In genomic region chr20:64041040-64041780, GRCh38 we compare ENCODE assay signal across 1 cellular context.
TF ChIP-seq lines count a peak whose summit lies in the region.

No MANE protein-coding gene starts in this region.

TF ChIP-seq in HepG2, 621 proteins besides CTCF, POLR2A, EP300 and RAD21 (continued from another document and continues in another):
- TF ChIP-seq GPBP1L1 (CRISPR knock-in tag; IDR thresholded peaks at IDR 0.05), result no peak
- TF ChIP-seq FOXO4 (CRISPR knock-in tag; conservative IDR thresholded peaks at IDR 0.05), result peak; percentile 94; the same call in 1 of the 2 replicates
- peak; percentile 69; the same call in 1 of the 2 replicates for TF ChIP-seq ZNF263 (CRISPR knock-in tag; IDR thresholded peaks at IDR 0.05)
- 0 out of 2 replicates have a peak, but pooled peaks have one; percentile 6 for TF ChIP-seq SP4 (CRISPR knock-in tag; IDR thresholded peaks at IDR 0.05)
- no peak for TF ChIP-seq ZSCAN9 (CRISPR knock-in tag; IDR thresholded peaks at IDR 0.05; ENCODE audit: borderline replicate concordance)
- no peak for TF ChIP-seq WIZ (CRISPR knock-in tag; IDR thresholded peaks at IDR 0.05)
- TF ChIP-seq IRF2 (CRISPR knock-in tag; IDR thresholded peaks at IDR 0.05), result no peak; the same call in 1 of the 2 replicates
- no peak for TF ChIP-seq GMEB2 (CRISPR knock-in tag; IDR thresholded peaks at IDR 0.05; ENCODE audit: low read depth)
- TF ChIP-seq EZH2 (conservative IDR thresholded peaks at IDR 0.05; ENCODE audit: low read depth, low read length), result no peak
- 0 out of 2 replicates have a peak, but pooled peaks have one; percentile 15 for TF ChIP-seq SNAPC4 (CRISPR knock-in tag; IDR thresholded peaks at IDR 0.05)
- peak; percentile 46; the same call in 1 of the 2 replicates for TF ChIP-seq KDM5B (CRISPR knock-in tag; IDR thresholded peaks at IDR 0.05; ENCODE audit: borderline replicate concordance)
- TF ChIP-seq TAF15 (IDR thresholded peaks at IDR 0.05; ENCODE audit: low read depth, low read length, poor library complexity, severe bottlenecking), result peak; percentile 85
- TF ChIP-seq ZBTB39 (CRISPR knock-in tag; IDR thresholded peaks at IDR 0.05), result no peak
- TF ChIP-seq ZNF674 (CRISPR knock-in tag; IDR thresholded peaks at IDR 0.05; ENCODE audit: low read depth), result no peak
- TF ChIP-seq ZNF234 (CRISPR knock-in tag; conservative IDR thresholded peaks at IDR 0.05), result no peak
- TF ChIP-seq ZNF563 (CRISPR knock-in tag; IDR thresholded peaks at IDR 0.05), result peak; percentile 58; the same call in 1 of the 2 replicates
- TF ChIP-seq ZNF451 (CRISPR knock-in tag; IDR thresholded peaks at IDR 0.05), result no peak
- TF ChIP-seq ELF4 (CRISPR knock-in tag; IDR thresholded peaks at IDR 0.05; ENCODE audit: borderline replicate concordance), result no peak
- TF ChIP-seq RORA (CRISPR knock-in tag; IDR thresholded peaks at IDR 0.05), result no peak
- TF ChIP-seq FOXA3 (CRISPR knock-in tag; IDR thresholded peaks at IDR 0.05), result peak; percentile 47; the same call in 1 of the 2 replicates
- no peak for TF ChIP-seq ZNF124 (CRISPR knock-in tag; IDR thresholded peaks at IDR 0.05)
- no peak for TF ChIP-seq RERE (CRISPR knock-in tag; IDR thresholded peaks at IDR 0.05; ENCODE audit: low read depth)
- peak; percentile 31; the same call in 1 of the 2 replicates for TF ChIP-seq ZNF780A (CRISPR knock-in tag; IDR thresholded peaks at IDR 0.05)
- peak; percentile 12; the same call in 1 of the 2 replicates for TF ChIP-seq MXD4 (CRISPR knock-in tag; IDR thresholded peaks at IDR 0.05)
- TF ChIP-seq ZFP82 (CRISPR knock-in tag; IDR thresholded peaks at IDR 0.05; ENCODE audit: borderline replicate concordance), result no peak; the same call in 1 of the 2 replicates
- no peak for TF ChIP-seq EEA1 (CRISPR knock-in tag; IDR thresholded peaks at IDR 0.05; ENCODE audit: borderline replicate concordance)
- TF ChIP-seq ATF1 (CRISPR knock-in tag; IDR thresholded peaks at IDR 0.05), result no peak
- peak; percentile 15; the same call in 1 of the 2 replicates for TF ChIP-seq LBX2 (CRISPR knock-in tag; IDR thresholded peaks at IDR 0.05; ENCODE audit: borderline replicate concordance)
- no peak for TF ChIP-seq ZNF160 (CRISPR knock-in tag; IDR thresholded peaks at IDR 0.05)
- peak; percentile 75 for TF ChIP-seq ZNF800 (CRISPR knock-in tag; IDR thresholded peaks at IDR 0.05)
- TF ChIP-seq ZNF343 (CRISPR knock-in tag; IDR thresholded peaks at IDR 0.05), result peak; percentile 59; the same call in 1 of the 2 replicates
- 0 out of 2 replicates have a peak, but pooled peaks have one; percentile 58 for TF ChIP-seq CREB3 (CRISPR knock-in tag; IDR thresholded peaks at IDR 0.05)
- TF ChIP-seq ZBTB46 (CRISPR knock-in tag; IDR thresholded peaks at IDR 0.05; ENCODE audit: borderline replicate concordance), result peak; percentile 90; the same call in 1 of the 2 replicates
- TF ChIP-seq ZNF30 (CRISPR knock-in tag; IDR thresholded peaks at IDR 0.05), result no peak
